In the genomic region with DNA sequence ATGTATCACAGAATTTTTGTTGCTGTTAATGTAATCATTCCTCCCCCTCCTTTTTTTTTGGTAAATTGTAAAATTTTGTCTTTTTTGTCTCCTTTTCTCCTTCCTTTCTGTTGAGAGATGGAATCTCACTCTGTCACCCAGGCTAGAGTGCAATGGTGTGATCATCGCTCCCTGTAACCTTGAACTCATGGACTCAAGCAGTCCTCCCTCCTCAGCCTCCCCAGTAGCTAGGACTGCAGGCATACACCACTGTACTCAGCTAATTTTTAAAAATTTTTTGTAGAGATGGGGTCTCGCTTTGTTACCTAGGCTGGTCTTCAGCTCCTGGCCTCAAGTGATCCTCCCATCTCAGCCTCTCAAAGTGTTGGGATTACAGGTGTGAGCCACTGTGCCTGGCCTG, we compare ENCODE assay signal across 23 cellular contexts.
"Had no signal": no experiment of that assay in that cellular context is flagged by ENCODE, and none has a peak within 500 bp of the region (broad histone marks: within the 10 kb centered on the region; RNA-seq: fewer than 3 reads in every experiment).

No MANE protein-coding gene starts in this region.

- H3K4me3 ChIP-seq: adrenal gland, colonic mucosa, SJSA1 had no signal

- H3K4me1 ChIP-seq: colonic mucosa had no signal

- H3K27ac Mint-ChIP-seq: activated CD4-positive, alpha-beta memory T cell treated with anti-CD3 and anti-CD28 coated beads, Interleukin-2, amount 10 ng/mL, durations not matched to agents 7 days and 5 days; activated naive CD8-positive, alpha-beta T cell treated with anti-CD3 and anti-CD28 coated beads, Interleukin-2, amount 10 ng/mL, durations not matched to agents 7 days and 5 days; T-helper 1 cell treated with Interleukin-12 subunit alpha and Interleukin-12 subunit beta and Interleukin-4 antibody, amounts not matched to agents 30 μg/mL and 1 μg/mL, for 36 hours had no signal

- DNase-seq: activated CD4-positive, alpha-beta memory T cell treated with anti-CD3 and anti-CD28 coated beads, Interleukin-2, amount 10 ng/mL, durations not matched to agents 7 days and 5 days; activated CD4-positive, alpha-beta T cell treated with anti-CD3 and anti-CD28 coated beads for 36 hours; activated CD4-positive, alpha-beta T cell treated with anti-CD3 and anti-CD28 coated beads, Interleukin-2, amount 50 U/mL, for 1 hour; activated effector memory CD4-positive, alpha-beta T cell treated with Interleukin-2 at 50 U/mL for 16 hours; activated naive CD4-positive, alpha-beta T cell; activated naive CD8-positive, alpha-beta T cell treated with anti-CD3 and anti-CD28 coated beads, Interleukin-2, amount 10 ng/mL, durations not matched to agents 7 days and 5 days; activated T-cell treated with anti-CD3 and anti-CD28 coated beads for 4 hours; adrenal gland; anterior cingulate cortex; cerebellar nuclear complex; colonic mucosa; Kasumi-1; KBM-7; NCI-H1048; NCI-H1930; NCI-H2171; NCI-H524; PC-3; SHP77; WERI-Rb-1 had no signal

- H3K9me3 Mint-ChIP-seq: activated CD4-positive, alpha-beta memory T cell treated with anti-CD3 and anti-CD28 coated beads, Interleukin-2, amount 10 ng/mL, durations not matched to agents 7 days and 5 days; activated naive CD8-positive, alpha-beta T cell treated with anti-CD3 and anti-CD28 coated beads, Interleukin-2, amount 10 ng/mL, durations not matched to agents 7 days and 5 days; T-helper 1 cell treated with Interleukin-12 subunit alpha and Interleukin-12 subunit beta and Interleukin-4 antibody, amounts not matched to agents 30 μg/mL and 1 μg/mL, for 36 hours had no signal

- H3K27ac ChIP-seq: adrenal gland, colonic mucosa, SJSA1, WERI-Rb-1 had no signal

- ATAC-seq: activated CD4-positive, alpha-beta T cell treated with anti-CD3 and anti-CD28 coated beads for 36 hours; PC-3; SK-N-SH treated with all-trans-retinoic acid at 6 μM for 48 hours had no signal

- H3K27me3 ChIP-seq: adrenal gland, colonic mucosa, SJSA1 had no signal

- H3K36me3 ChIP-seq: adrenal gland, colonic mucosa had no signal

- H3K27me3 Mint-ChIP-seq: activated CD4-positive, alpha-beta memory T cell treated with anti-CD3 and anti-CD28 coated beads, Interleukin-2, amount 10 ng/mL, durations not matched to agents 7 days and 5 days; activated CD4-positive, alpha-beta T cell treated with anti-CD3 and anti-CD28 coated beads for 36 hours; activated naive CD8-positive, alpha-beta T cell treated with anti-CD3 and anti-CD28 coated beads, Interleukin-2, amount 10 ng/mL, durations not matched to agents 7 days and 5 days had no signal

- H3K4me3 Mint-ChIP-seq: activated CD4-positive, alpha-beta memory T cell treated with anti-CD3 and anti-CD28 coated beads, Interleukin-2, amount 10 ng/mL, durations not matched to agents 7 days and 5 days; activated CD4-positive, alpha-beta T cell treated with anti-CD3 and anti-CD28 coated beads for 36 hours; activated naive CD8-positive, alpha-beta T cell treated with anti-CD3 and anti-CD28 coated beads, Interleukin-2, amount 10 ng/mL, durations not matched to agents 7 days and 5 days; T-helper 1 cell treated with Interleukin-12 subunit alpha and Interleukin-12 subunit beta and Interleukin-4 antibody, amounts not matched to agents 30 μg/mL and 1 μg/mL, for 36 hours had no signal

- H3K9me3 ChIP-seq: adrenal gland, colonic mucosa, SJSA1 had no signal
